In the genomic region with DNA sequence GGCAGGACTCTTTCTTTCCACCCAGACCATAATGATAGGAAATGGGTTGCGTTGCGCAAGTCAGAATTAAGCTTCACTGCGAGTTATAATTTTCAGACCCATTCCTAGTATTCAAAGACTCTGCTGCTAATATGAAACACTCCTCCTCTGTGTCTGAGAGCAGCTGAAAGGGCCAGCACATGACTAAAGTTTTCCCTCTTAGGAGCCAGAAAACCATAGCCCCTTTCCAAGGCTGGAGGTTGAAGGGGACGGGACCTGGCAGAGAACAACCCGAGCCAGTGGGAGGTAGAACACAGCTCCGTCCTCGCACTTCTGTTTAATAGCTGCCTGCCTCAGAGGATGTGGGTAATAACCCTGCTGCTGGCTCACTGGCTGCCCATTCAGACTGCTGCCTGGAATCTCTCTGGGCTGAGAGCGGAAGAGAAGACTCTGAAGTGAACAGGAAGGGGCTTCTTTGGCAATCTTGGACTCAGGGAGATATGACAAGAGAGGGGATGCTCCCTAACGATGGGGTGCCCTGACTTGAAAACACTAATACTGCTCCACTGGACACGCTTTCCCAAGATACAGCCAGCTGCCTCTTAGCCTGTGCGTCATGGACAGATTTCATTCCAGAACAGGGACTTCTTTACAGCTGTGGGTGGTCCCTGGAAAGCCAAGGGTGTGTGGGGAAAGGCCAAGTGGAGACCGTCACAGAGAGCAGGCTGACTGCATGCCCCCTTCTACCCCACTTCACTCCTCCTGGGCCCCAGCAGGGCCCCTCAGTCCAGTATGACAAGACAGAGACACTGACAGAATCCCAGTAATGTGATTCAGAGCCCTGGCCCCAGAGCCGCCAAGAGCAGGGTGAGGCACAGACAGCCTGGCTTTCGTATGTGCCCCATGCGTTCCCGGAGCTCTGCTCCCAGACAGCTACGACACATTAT, we compare ENCODE assay signal across 2 cellular contexts.
TF ChIP-seq lines count a peak whose summit lies in the region.

No MANE protein-coding gene starts in this region.

TF ChIP-seq in IMR-90, 13 proteins besides CTCF, POLR2A, EP300 and RAD21 (continued from another document):
- TF ChIP-seq NFE2L2 (IDR thresholded peaks at IDR 0.05; ENCODE audit: low read depth, low read length): no peak

TF ChIP-seq in HEK293T, 16 proteins besides CTCF, POLR2A, EP300 and RAD21 (continued from another document):
- TF ChIP-seq BHLHE40 (IDR thresholded peaks at IDR 0.05; ENCODE audit: borderline replicate concordance) (no peak), ELF4 (IDR thresholded peaks at IDR 0.05) (no peak), NFRKB (IDR thresholded peaks at IDR 0.05) (no peak), FOXA1 (IDR thresholded peaks at IDR 0.05) (no peak), SP1 (IDR thresholded peaks at IDR 0.05) (no peak), TARDBP (IDR thresholded peaks at IDR 0.05) (no peak), ARNT (IDR thresholded peaks at IDR 0.05) (no peak)
